ENCODE assay signal across 11 cellular contexts in genomic region chr19:3370214-3370720, GRCh38. TPM values are rescaled to one million over a fixed set of nuclear protein-coding genes. Genes with fewer than 3 reads are reported as not detected.
DNase-seq lines count a peak whose midpoint lies in the region; ATAC-seq and TF ChIP-seq lines count a peak whose summit lies in the region.
"Had no signal": no experiment of that assay in that cellular context is flagged by ENCODE, and none has a peak within 500 bp of the region (broad histone marks: within the 10 kb centered on the region; RNA-seq: fewer than 3 reads in every experiment).

No MANE protein-coding gene starts in this region.

- ATAC-seq in heart right ventricle (no peak), left cardiac atrium (no peak), naive B cell (ENCODE audit: low read depth in 2 of 2) (no peak), HG03097 (IDR thresholded peaks at IDR 0.05; ENCODE audit: low FRiP score, unreplicated experiment) (no peak), HG02571 (IDR thresholded peaks at IDR 0.05; ENCODE audit: unreplicated experiment) (no peak)

- peak overlapping the region in 1 of 2 donors; percentile 44 for H3K9ac ChIP-seq in colonic mucosa (ENCODE audit: low read depth in 2 of 2, low read length in 2 of 2)

- H3K4me3 ChIP-seq in heart right ventricle (peak overlapping the region in 9 of 10 donors; percentile 78 to 95 (median 84)), colonic mucosa (no peak overlapping the region), urinary bladder (ENCODE audit: low read depth, low read length) (peak overlapping the region; percentile 89)

- peaks cover 0 to 2% (median 0%) of the 10 kb centered on the region in 7 donors for H3K9me3 Mint-ChIP-seq in naive B cell
- H3K9me3 Mint-ChIP-seq: CD8-positive, alpha-beta memory T cell had no signal

- peaks cover 0 to 26% (median 23%) of the 10 kb centered on the region in 3 donors for H3K27me3 Mint-ChIP-seq in naive B cell

- H3K27ac Mint-ChIP-seq in naive B cell: peak overlapping the region in 3 of 6 donors; percentile 1 to 94 (median 58)

- 44 to 51% methylated on average over 14 of the region's 14 CpGs for WGBS in heart right ventricle, 2 donors
- 25% methylated on average over 14 of the region's 14 CpGs for WGBS in urinary bladder

- intact Hi-C loops in heart right ventricle (cut with DNase I): no loop called here
- intact Hi-C loops in left cardiac atrium (cut with DNase I): no loop called here
- intact Hi-C loops in colonic mucosa (cut with DNase I): no loop called here

- H3K27me3 ChIP-seq in heart right ventricle (no peaks in the 10 kb centered on the region), colonic mucosa (no peaks in the 10 kb centered on the region)

- peaks cover 33 to 77% (median 55%) of the 10 kb centered on the region in 9 donors for H3K4me1 ChIP-seq in heart right ventricle
- H3K4me1 ChIP-seq in colonic mucosa: no peaks in the 10 kb centered on the region
- H3K4me1 ChIP-seq in urinary bladder (ENCODE audit: insufficient read depth): no peaks in the 10 kb centered on the region

- H3K27ac ChIP-seq in heart right ventricle (peak overlapping the region; percentile 64 to 100 (median 98)), colonic mucosa (peak overlapping the region; percentile 81), urinary bladder (ENCODE audit: low read depth) (peak overlapping the region; percentile 86)

- H3K36me3 ChIP-seq in heart right ventricle (peaks cover 0 to 14% (median 0%) of the 10 kb centered on the region in 9 donors), colonic mucosa (no peaks in the 10 kb centered on the region), urinary bladder (ENCODE audit: insufficient read depth) (no peaks in the 10 kb centered on the region)

- DNase-seq in heart right ventricle: no peak
- DNase-seq in left cardiac atrium: no peak
- DNase-seq in colonic mucosa: no peak
- DNase-seq in naive B cell: no peak
- DNase-seq in stimulated activated CD4-positive, alpha-beta T cell treated with anti-CD3 and anti-CD28 coated beads, Interleukin-1b, Interleukin-23, amount 100 ng/mL, for 48 hours: no peak
- DNase-seq: activated CD4-positive, alpha-beta T cell treated with anti-CD3 and anti-CD28 coated beads, Interleukin-2, amount 50 U/mL, for 1 hour; CD8-positive, alpha-beta memory T cell; NCI-H526 had no signal

- peak overlapping the region in 7 of 8 donors; percentile 36 to 79 (median 62) for H3K4me3 Mint-ChIP-seq in naive B cell

- H3K36me3 Mint-ChIP-seq in naive B cell: no peaks in the 10 kb centered on the region

- TF ChIP-seq CTCF in heart right ventricle (IDR thresholded peaks at IDR 0.05): no peak
- TF ChIP-seq CTCF in colonic mucosa (IDR thresholded peaks at IDR 0.05): no peak

- peaks cover 44 to 67% (median 60%) of the 10 kb centered on the region in 3 donors for H3K4me1 Mint-ChIP-seq in naive B cell

- no peaks in the 10 kb centered on the region for H3K9me3 ChIP-seq in heart right ventricle
- H3K9me3 ChIP-seq in colonic mucosa: no peaks in the 10 kb centered on the region

RNA-seq across cellular contexts. Expression of gene NFIC, which starts 3.9 kb away (rescaled TPM):
- total RNA-seq in heart right ventricle (100 to 1,000 TPM; 132 to 217 (median 161) TPM), left cardiac atrium (100 to 1,000 TPM; 144 to 173 TPM), colonic mucosa (10 to 100 TPM; 42.0 to 71.3 TPM), urinary bladder (26.4 TPM)
- polyA plus RNA-seq in heart right ventricle (100 to 1,000 TPM in 1 of 2 donors, 10 to 100 TPM in 1; 52.3 to 147 TPM), naive B cell (ENCODE audit: low read depth in 6 of 6) (10 to 100 TPM in 1 of 6 donors, 1 to 10 TPM in 4, not detected in 1; 3.4 to 11.4 (median 5.3) TPM), urinary bladder (112 TPM)
